In genomic region chr1:58794585-58794984, GRCh38 we compare ENCODE assay signal across 7 cellular contexts.
"Had no signal": no experiment of that assay in that cellular context is flagged by ENCODE, and none has a peak within 500 bp of the region (broad histone marks: within the 10 kb centered on the region; RNA-seq: fewer than 3 reads in every experiment).

No MANE protein-coding gene starts in this region.

- H2AFZ ChIP-seq: GM23248 had no signal

- H3K4me3 ChIP-seq: GM23248 had no signal

- ATAC-seq: HepG2 had no signal

- H3K4me3 Mint-ChIP-seq: H9 had no signal

- H3K27ac ChIP-seq: GM23248, HL-60 had no signal

- H3K9me3 Mint-ChIP-seq: H9, IgD-negative memory B cell had no signal

- H3K9ac ChIP-seq: GM23248 had no signal

- H3K36me3 Mint-ChIP-seq: IgD-negative memory B cell had no signal

- DNase-seq: GM23248, H9, HCEC 1CT, KBM-7 had no signal

- H3K27ac Mint-ChIP-seq: H9, IgD-negative memory B cell had no signal
